2 cellular contexts compared by ENCODE assay signal in the genomic region with DNA sequence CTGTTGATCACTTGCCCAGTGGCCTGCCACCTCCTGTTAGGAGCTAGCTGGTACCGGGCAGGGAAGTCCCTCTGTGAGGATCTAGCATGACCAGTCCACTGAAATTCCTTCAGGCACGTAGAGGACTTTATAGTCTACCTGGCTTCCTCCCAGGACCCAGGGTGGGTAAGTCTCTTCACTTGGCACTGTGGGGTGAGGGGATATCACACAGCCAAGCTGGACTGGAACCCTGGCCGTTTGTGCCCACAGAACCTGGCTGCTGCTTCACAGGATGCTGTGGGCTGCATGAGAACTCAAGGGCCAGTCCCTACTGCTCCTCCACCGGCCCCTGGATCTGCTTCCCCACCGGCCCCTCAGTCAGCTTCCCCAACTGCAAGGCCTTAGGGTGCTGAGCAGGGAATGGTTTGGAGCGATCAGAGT.
TF ChIP-seq lines count a peak whose summit lies in the region.

No MANE protein-coding gene starts in this region.

TF ChIP-seq in HCT116, 20 proteins besides CTCF, POLR2A, EP300 and RAD21:
- TF ChIP-seq EGR1 (IDR thresholded peaks at IDR 0.05; ENCODE audit: low read depth) (no peak), SIN3A (IDR thresholded peaks at IDR 0.05; ENCODE audit: low read depth) (no peak), JUND (IDR thresholded peaks at IDR 0.05) (no peak), POLR2AphosphoS5 (IDR thresholded peaks at IDR 0.05; ENCODE audit: low read depth, low read length) (no peak), CEBPB (IDR thresholded peaks at IDR 0.05; ENCODE audit: low read depth) (no peak), SP1 (IDR thresholded peaks at IDR 0.05; ENCODE audit: low read depth) (no peak), EZH2 (IDR thresholded peaks at IDR 0.05) (no peak), TCF7L2 (IDR thresholded peaks at IDR 0.05; ENCODE audit: borderline replicate concordance, extremely low read depth, insufficient read depth, insufficient read length) (no peak), SRF (IDR thresholded peaks at IDR 0.05; ENCODE audit: low read depth) (no peak), ZFX (IDR thresholded peaks at IDR 0.05) (no peak), ELF1 (IDR thresholded peaks at IDR 0.05; ENCODE audit: borderline replicate concordance, low read depth) (no peak), ZNF274 (IDR thresholded peaks at IDR 0.05; ENCODE audit: low read depth, low read length) (no peak)
- TF ChIP-seq, protein P1, sequence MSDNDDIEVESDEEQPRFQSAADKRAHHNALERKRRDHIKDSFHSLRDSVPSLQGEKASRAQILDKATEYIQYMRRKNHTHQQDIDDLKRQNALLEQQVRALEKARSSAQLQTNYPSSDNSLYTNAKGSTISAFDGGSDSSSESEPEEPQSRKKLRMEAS (IDR thresholded peaks at IDR 0.05), result no peak
TF ChIP-seq in HCT116: peak in this region for 0.

TF ChIP-seq in HepG2, 621 proteins besides CTCF, POLR2A, EP300 and RAD21:
- TF ChIP-seq, protein P2, sequence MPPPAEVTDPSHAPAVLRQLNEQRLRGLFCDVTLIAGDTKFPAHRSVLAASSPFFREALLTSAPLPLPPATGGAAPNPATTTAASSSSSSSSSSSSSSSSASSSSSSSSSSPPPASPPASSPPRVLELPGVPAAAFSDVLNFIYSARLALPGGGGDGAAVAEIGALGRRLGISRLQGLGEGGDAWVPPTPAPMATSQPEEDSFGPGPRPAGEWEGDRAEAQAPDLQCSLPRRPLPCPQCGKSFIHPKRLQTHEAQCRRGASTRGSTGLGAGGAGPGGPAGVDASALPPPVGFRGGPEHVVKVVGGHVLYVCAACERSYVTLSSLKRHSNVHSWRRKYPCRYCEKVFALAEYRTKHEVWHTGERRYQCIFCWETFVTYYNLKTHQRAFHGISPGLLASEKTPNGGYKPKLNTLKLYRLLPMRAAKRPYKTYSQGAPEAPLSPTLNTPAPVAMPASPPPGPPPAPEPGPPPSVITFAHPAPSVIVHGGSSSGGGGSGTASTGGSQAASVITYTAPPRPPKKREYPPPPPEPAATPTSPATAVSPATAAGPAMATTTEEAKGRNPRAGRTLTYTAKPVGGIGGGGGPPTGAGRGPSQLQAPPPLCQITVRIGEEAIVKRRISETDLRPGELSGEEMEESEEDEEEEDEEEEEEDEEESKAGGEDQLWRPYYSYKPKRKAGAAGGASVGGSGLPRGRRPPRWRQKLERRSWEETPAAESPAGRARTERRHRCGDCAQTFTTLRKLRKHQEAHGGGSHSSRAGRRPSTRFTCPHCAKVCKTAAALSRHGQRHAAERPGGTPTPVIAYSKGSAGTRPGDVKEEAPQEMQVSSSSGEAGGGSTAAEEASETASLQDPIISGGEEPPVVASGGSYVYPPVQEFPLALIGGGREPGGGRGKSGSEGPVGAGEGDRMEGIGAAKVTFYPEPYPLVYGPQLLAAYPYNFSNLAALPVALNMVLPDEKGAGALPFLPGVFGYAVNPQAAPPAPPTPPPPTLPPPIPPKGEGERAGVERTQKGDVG (CRISPR knock-in tag; IDR thresholded peaks at IDR 0.05; ENCODE audit: borderline replicate concordance), result 0 out of 2 replicates have a peak, but pooled peaks have one; percentile 6
- TF ChIP-seq ZNF234 (CRISPR knock-in tag; conservative IDR thresholded peaks at IDR 0.05) (no peak), ZNF333 (CRISPR knock-in tag; IDR thresholded peaks at IDR 0.05; ENCODE audit: borderline replicate concordance) (no peak), ZNF546 (CRISPR knock-in tag; conservative IDR thresholded peaks at IDR 0.05) (no peak), ZSCAN21 (CRISPR knock-in tag; IDR thresholded peaks at IDR 0.05; ENCODE audit: borderline replicate concordance) (0 out of 2 replicates have a peak, but pooled peaks have one; percentile 2), ZNF274 (CRISPR knock-in tag; IDR thresholded peaks at IDR 0.05) (peak; percentile 62; the same call in 1 of the 2 replicates), FOXA1 (IDR thresholded peaks at IDR 0.05) (no peak), FOXA1 (CRISPR knock-in tag; IDR thresholded peaks at IDR 0.05) (0 out of 2 replicates have a peak, but pooled peaks have one; percentile 26), SMAD1 (CRISPR knock-in tag; IDR thresholded peaks at IDR 0.05; ENCODE audit: borderline replicate concordance, low read depth) (0 out of 2 replicates have a peak, but pooled peaks have one; percentile 12), ZSCAN29 (CRISPR knock-in tag; conservative IDR thresholded peaks at IDR 0.05) (no peak), ZNF776 (CRISPR knock-in tag; IDR thresholded peaks at IDR 0.05) (0 out of 2 replicates have a peak, but pooled peaks have one; percentile 12)
- TF ChIP-seq, protein P3, sequence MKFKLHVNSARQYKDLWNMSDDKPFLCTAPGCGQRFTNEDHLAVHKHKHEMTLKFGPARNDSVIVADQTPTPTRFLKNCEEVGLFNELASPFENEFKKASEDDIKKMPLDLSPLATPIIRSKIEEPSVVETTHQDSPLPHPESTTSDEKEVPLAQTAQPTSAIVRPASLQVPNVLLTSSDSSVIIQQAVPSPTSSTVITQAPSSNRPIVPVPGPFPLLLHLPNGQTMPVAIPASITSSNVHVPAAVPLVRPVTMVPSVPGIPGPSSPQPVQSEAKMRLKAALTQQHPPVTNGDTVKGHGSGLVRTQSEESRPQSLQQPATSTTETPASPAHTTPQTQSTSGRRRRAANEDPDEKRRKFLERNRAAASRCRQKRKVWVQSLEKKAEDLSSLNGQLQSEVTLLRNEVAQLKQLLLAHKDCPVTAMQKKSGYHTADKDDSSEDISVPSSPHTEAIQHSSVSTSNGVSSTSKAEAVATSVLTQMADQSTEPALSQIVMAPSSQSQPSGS (CRISPR knock-in tag; IDR thresholded peaks at IDR 0.05), result no peak
- TF ChIP-seq, protein P4, sequence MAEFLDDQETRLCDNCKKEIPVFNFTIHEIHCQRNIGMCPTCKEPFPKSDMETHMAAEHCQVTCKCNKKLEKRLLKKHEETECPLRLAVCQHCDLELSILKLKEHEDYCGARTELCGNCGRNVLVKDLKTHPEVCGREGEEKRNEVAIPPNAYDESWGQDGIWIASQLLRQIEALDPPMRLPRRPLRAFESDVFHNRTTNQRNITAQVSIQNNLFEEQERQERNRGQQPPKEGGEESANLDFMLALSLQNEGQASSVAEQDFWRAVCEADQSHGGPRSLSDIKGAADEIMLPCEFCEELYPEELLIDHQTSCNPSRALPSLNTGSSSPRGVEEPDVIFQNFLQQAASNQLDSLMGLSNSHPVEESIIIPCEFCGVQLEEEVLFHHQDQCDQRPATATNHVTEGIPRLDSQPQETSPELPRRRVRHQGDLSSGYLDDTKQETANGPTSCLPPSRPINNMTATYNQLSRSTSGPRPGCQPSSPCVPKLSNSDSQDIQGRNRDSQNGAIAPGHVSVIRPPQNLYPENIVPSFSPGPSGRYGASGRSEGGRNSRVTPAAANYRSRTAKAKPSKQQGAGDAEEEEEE (CRISPR knock-in tag; IDR thresholded peaks at IDR 0.05; ENCODE audit: borderline replicate concordance), result 0 out of 2 replicates have a peak, but pooled peaks have one; percentile 1
